Comparison of ENCODE assay signal across 20 cellular contexts in genomic region chr1:18116777-18117176, GRCh38. TPM values are rescaled to one million over a fixed set of nuclear protein-coding genes. Genes with fewer than 3 reads are reported as not detected.
A peak's percentile ranks its signal among the peaks of the same experiment; 100 is the strongest.
DNase-seq lines count a peak whose midpoint lies in the region; TF ChIP-seq lines count a peak whose summit lies in the region.
"Had no signal": no experiment of that assay in that cellular context is flagged by ENCODE, and none has a peak within 500 bp of the region (broad histone marks: within the 10 kb centered on the region; RNA-seq: fewer than 3 reads in every experiment).

No MANE protein-coding gene starts in this region.

- in situ Hi-C loops in G401 (cut with HindIII; ENCODE audit: low sequenced_read_pairs) = no loop called here

- H3K27me3 ChIP-seq in WERI-Rb-1 (ENCODE audit: insufficient read depth, low read depth, severe bottlenecking) = no peaks in the 10 kb centered on the region
- H3K27me3 ChIP-seq in osteoblast (ENCODE audit: insufficient read depth, low read length) = peaks cover 8% of the 10 kb centered on the region

- H3K4me1 ChIP-seq in osteoblast (ENCODE audit: insufficient read depth, low read length) = no peaks in the 10 kb centered on the region
- H3K4me1 ChIP-seq: A549, HAP-1 had no signal

- no peaks in the 10 kb centered on the region for H3K9me3 ChIP-seq in WERI-Rb-1 (ENCODE audit: severe bottlenecking)
- no peaks in the 10 kb centered on the region for H3K9me3 ChIP-seq in osteoblast (ENCODE audit: low read depth, low read length)
- H3K9me3 ChIP-seq: A549, HAP-1 had no signal

- H3K36me3 ChIP-seq in WERI-Rb-1 (no peaks in the 10 kb centered on the region), osteoblast (ENCODE audit: insufficient read depth, low read length) (no peaks in the 10 kb centered on the region)
- H3K36me3 ChIP-seq: HAP-1 had no signal

- H3K4me3 ChIP-seq in WERI-Rb-1 (ENCODE audit: low read depth, low read length) = no peak overlapping the region
- H3K4me3 ChIP-seq in osteoblast (ENCODE audit: insufficient read depth, low read length) = no peak overlapping the region
- no peak overlapping the region for H3K4me3 ChIP-seq in foreskin fibroblast (ENCODE audit: low read depth in 1 of 2, low read length in 2 of 2)
- H3K4me3 ChIP-seq: A549, HAP-1 had no signal

- H3K27me3 Mint-ChIP-seq in chondrocyte (ENCODE audit: low read depth) = peaks cover 85% of the 10 kb centered on the region

- no peaks in the 10 kb centered on the region for H3K4me1 Mint-ChIP-seq in chondrocyte (ENCODE audit: low read depth)

- no peaks in the 10 kb centered on the region for H3K36me3 Mint-ChIP-seq in chondrocyte (ENCODE audit: low read depth)
- H3K36me3 Mint-ChIP-seq: CD4-positive, alpha-beta memory T cell had no signal

- H3K9me3 Mint-ChIP-seq in chondrocyte (ENCODE audit: low read depth) = no peaks in the 10 kb centered on the region

- no peak for TF ChIP-seq CTCF in WERI-Rb-1 (IDR thresholded peaks at IDR 0.05; ENCODE audit: low read depth, low read length)
- TF ChIP-seq CTCF in chondrocyte (IDR thresholded peaks at IDR 0.05) = no peak
- TF ChIP-seq CTCF in osteoblast (IDR thresholded peaks at IDR 0.05; ENCODE audit: extremely low read depth, low read depth, low read length) = no peak
- TF ChIP-seq CTCF in foreskin fibroblast (IDR thresholded peaks at IDR 0.05; ENCODE audit: low read depth, low read length) = no peak

- H3K4me2 ChIP-seq in osteoblast (ENCODE audit: insufficient read depth, low read length) = no peak overlapping the region
- H3K4me2 ChIP-seq: A549 had no signal

- DNase-seq in G401 (ENCODE audit: low spot score) = peak; percentile 76
- peak; percentile 33 for DNase-seq in WERI-Rb-1
- peak; percentile 28 for DNase-seq in chondrocyte (ENCODE audit: low spot score)
- DNase-seq in osteoblast (ENCODE audit: insufficient read length, low spot score, missing footprints) = peak; percentile 57
- DNase-seq in foreskin fibroblast = no peak
- no peak for DNase-seq in NCI-H2081 treated with DMSO at 0.1 percent for 48 hours (lab: John Stamatoyannopoulos, UW)
- DNase-seq in NAMALWA (ENCODE audit: low spot score) = no peak
- DNase-seq: 8988T; ACHN; AML-193; Calu3; CD4-positive, alpha-beta memory T cell; COR-L47; DMS53; DMS79 treated with DMSO at 0.1 percent for 48 hours; GOT3; HFFc6 had no signal

- H3K27ac ChIP-seq in WERI-Rb-1 (no peak overlapping the region), osteoblast (ENCODE audit: low read depth, low read length) (no peak overlapping the region)
- H3K27ac ChIP-seq: A549 had no signal

- H3K79me2 ChIP-seq in osteoblast (ENCODE audit: insufficient read depth, low read length) = no peaks in the 10 kb centered on the region

- no peak overlapping the region for H2AFZ ChIP-seq in osteoblast (ENCODE audit: low read length)

- H4K20me1 ChIP-seq in osteoblast (ENCODE audit: insufficient read depth, low read length) = no peaks in the 10 kb centered on the region

- no peak overlapping the region for H3K27ac Mint-ChIP-seq in chondrocyte (ENCODE audit: unreplicated experiment)
- H3K27ac Mint-ChIP-seq: HFFc6 had no signal

- no peak overlapping the region for H3K4me3 Mint-ChIP-seq in chondrocyte (ENCODE audit: unreplicated experiment)
- H3K4me3 Mint-ChIP-seq: CD4-positive, alpha-beta memory T cell; HFFc6 had no signal

RNA-seq across cellular contexts. Expression of gene IGSF21, which starts 9.2 kb away (rescaled TPM):
- not detected in 2 replicates for total RNA-seq in G401 (2014; rRNA removed; shearing (Covaris generic))
- total RNA-seq in chondrocyte = not detected in 3 replicates
- not detected in 2 replicates for total RNA-seq in osteoblast
- total RNA-seq: Calu3; CD4-positive, alpha-beta memory T cell; Daoy; HFFc6 had no signal

Comparison
In these comparisons a context has a peak if more than half of its experiments do, and no peak if none do; other contexts are left out.
1. DNase-seq: peak in G401 (single experiment), WERI-Rb-1 (single experiment), chondrocyte (single experiment) and osteoblast (single experiment); none in foreskin fibroblast (0 of 2), NCI-H2081 treated with DMSO at 0.1 percent for 48 hours (single experiment) and NAMALWA (single experiment).